19 cellular contexts compared by ENCODE assay signal in genomic region chr7:142280263-142280662, GRCh38. TPM values are rescaled to one million over a fixed set of nuclear protein-coding genes. Genes with fewer than 3 reads are reported as not detected.
DNase-seq lines count a peak whose midpoint lies in the region; ATAC-seq, FAIRE-seq and TF ChIP-seq lines count a peak whose summit lies in the region.
"Had no signal": no experiment of that assay in that cellular context is flagged by ENCODE, and none has a peak within 500 bp of the region (broad histone marks: within the 10 kb centered on the region; RNA-seq: fewer than 3 reads in every experiment).

No MANE protein-coding gene starts in this region.

- TF ChIP-seq POLR2A in stomach (IDR thresholded peaks at IDR 0.05), result no peak

- intact Hi-C loops in PC-9 (cut with micrococcal nuclease; ENCODE audit: unreplicated experiment), result no loop called here
- intact Hi-C loops in stomach (cut with DNase I; ENCODE audit: low total_unique reads), result no loop called here

- H3K4me3 Mint-ChIP-seq in stimulated activated naive CD8-positive, alpha-beta T cell treated with anti-CD3 and anti-CD28 coated beads, Interleukin-15, amount 100 ng/mL, for 72 hours, result no peak overlapping the region
- H3K4me3 Mint-ChIP-seq: CD4-positive, alpha-beta memory T cell; H9 had no signal

- H3K27me3 ChIP-seq in PC-9 (ENCODE audit: insufficient read depth, low read depth) (0 out of 2 replicates have a peak, but pooled peaks cover 3% of the 10 kb centered on the region), trophoblast cell (ENCODE audit: insufficient read depth, low read length) (no peaks in the 10 kb centered on the region), stomach (no peaks in the 10 kb centered on the region)
- H3K27me3 ChIP-seq: BLaER1 had no signal

- CTCF ChIA-PET in PC-9 (lab: Charles Lee), result interaction anchor here (0.9 kb wide), 1 partner anchor 610 kb away, joined by 4 read pairs; no protein-coding TSS in a partner anchor

- no peak for FAIRE-seq in GM19239 (lab: Jason Lieb, UNC)
- FAIRE-seq: H1 had no signal

- no CpG with 5 or more reads among the region's 3 CpGs for WGBS in trophoblast cell (ENCODE audit: extremely low coverage, insufficient coverage, insufficient read length)
- WGBS in stomach, 5 donors, result 33 to 56% (median 44%) methylated on average over 3 of the region's 3 CpGs

- no peak overlapping the region for H3K18ac ChIP-seq in trophoblast cell (ENCODE audit: low read length)

- no TSS peak for BruUV-seq in PC-9 (replicated peaks; lab: Mats Ljungman, UMichigan)

- H3K4me3 ChIP-seq in PC-9 (no peak overlapping the region), trophoblast cell (ENCODE audit: low read depth, low read length) (no peak overlapping the region), stomach (no peak overlapping the region)
- H3K4me3 ChIP-seq: BLaER1 had no signal

- no peak overlapping the region for H3K27ac Mint-ChIP-seq in stimulated activated naive CD8-positive, alpha-beta T cell treated with anti-CD3 and anti-CD28 coated beads, Interleukin-15, amount 100 ng/mL, for 72 hours
- H3K27ac Mint-ChIP-seq: CD14-positive monocyte; CD4-positive, alpha-beta memory T cell; H9 had no signal

- H4K8ac ChIP-seq in trophoblast cell (ENCODE audit: low read depth, low read length), result no peak overlapping the region

- no peak overlapping the region for H2BK5ac ChIP-seq in trophoblast cell (ENCODE audit: low read depth, low read length, poor library complexity)

- no peak overlapping the region for H3K23ac ChIP-seq in trophoblast cell (ENCODE audit: low read length)

- H3K9me2 ChIP-seq in PC-9 (ENCODE audit: insufficient read depth), result no peaks in the 10 kb centered on the region

- POLR2A ChIA-PET in PC-9 (lab: Charles Lee; ENCODE audit: unreplicated experiment), result interaction anchor here (0.6 kb wide), 1 partner anchor 504 kb away, joined by 3 read pairs; no protein-coding TSS in a partner anchor

- no peak overlapping the region for H2BK120ac ChIP-seq in trophoblast cell (ENCODE audit: insufficient read depth, low read length, poor library complexity)

- peak overlapping the region; percentile 18; the same call in 1 of the 2 replicates for H2AFZ ChIP-seq in PC-9
- no peak overlapping the region for H2AFZ ChIP-seq in trophoblast cell (ENCODE audit: insufficient read depth, low read length, poor library complexity)

- H3K4me1 ChIP-seq in PC-9 (replicated peaks; ENCODE audit: insufficient read depth), result peaks cover 8% of the 10 kb centered on the region; the same call in 1 of the 2 replicates
- H3K4me1 ChIP-seq in trophoblast cell (ENCODE audit: control insufficient read depth in 1 of 2, insufficient read depth in 2 of 2, low read length in 2 of 2), result no peaks in the 10 kb centered on the region
- H3K4me1 ChIP-seq in stomach, result no peaks in the 10 kb centered on the region
- H3K4me1 ChIP-seq: BLaER1 had no signal

- no peak overlapping the region for H2BK12ac ChIP-seq in trophoblast cell (ENCODE audit: low read length)

- no peak overlapping the region for H2AK5ac ChIP-seq in trophoblast cell (ENCODE audit: low read length)

- H3K9me3 ChIP-seq in PC-9 (ENCODE audit: insufficient read depth, low read depth) (peaks cover 5% of the 10 kb centered on the region; the same call in 1 of the 2 replicates), trophoblast cell (ENCODE audit: insufficient read depth, low read depth, low read length) (no peaks in the 10 kb centered on the region), stomach (peaks cover 0 to 10% (median 6%) of the 10 kb centered on the region in 4 donors)

- H3K4me2 ChIP-seq in PC-9, result 0 out of 2 replicates have a peak overlapping the region, but pooled peaks have one; percentile 21
- no peak overlapping the region for H3K4me2 ChIP-seq in trophoblast cell (ENCODE audit: low read length)
- H3K4me2 ChIP-seq: BLaER1 had no signal

- no peak overlapping the region for H3K9ac ChIP-seq in trophoblast cell (ENCODE audit: low read length)
- H3K9ac ChIP-seq: BLaER1 had no signal

- H3K79me2 ChIP-seq in PC-9 (ENCODE audit: low read depth), result no peaks in the 10 kb centered on the region
- no peaks in the 10 kb centered on the region for H3K79me2 ChIP-seq in trophoblast cell (ENCODE audit: control insufficient read depth, insufficient read depth, low read length, poor library complexity)

- no peaks in the 10 kb centered on the region for H3K36me3 ChIP-seq in PC-9 (ENCODE audit: low read depth)
- H3K36me3 ChIP-seq in trophoblast cell (ENCODE audit: control insufficient read depth in 1 of 2, insufficient read depth in 2 of 2, low read length in 2 of 2), result no peaks in the 10 kb centered on the region
- no peaks in the 10 kb centered on the region for H3K36me3 ChIP-seq in stomach
- H3K36me3 ChIP-seq: BLaER1 had no signal

- H3K27ac ChIP-seq in PC-9, result no peak overlapping the region
- no peak overlapping the region for H3K27ac ChIP-seq in trophoblast cell (ENCODE audit: low read depth, low read length)
- no peak overlapping the region for H3K27ac ChIP-seq in stomach
- H3K27ac ChIP-seq: BLaER1 had no signal

- H3K9me3 Mint-ChIP-seq in stimulated activated naive CD8-positive, alpha-beta T cell treated with anti-CD3 and anti-CD28 coated beads, Interleukin-15, amount 100 ng/mL, for 72 hours, result peaks cover 16 to 24% of the 10 kb centered on the region in 2 donors

- H3K4me1 Mint-ChIP-seq in stimulated activated naive CD8-positive, alpha-beta T cell treated with anti-CD3 and anti-CD28 coated beads, Interleukin-15, amount 100 ng/mL, for 72 hours, result peaks cover 6% of the 10 kb centered on the region
- H3K4me1 Mint-ChIP-seq: CD14-positive monocyte had no signal

- peak; percentile 36 for ATAC-seq in stimulated activated naive CD8-positive, alpha-beta T cell treated with anti-CD3 and anti-CD28 coated beads, Interleukin-15, Interleukin-2, amounts not matched to agents 100 U/mL and 50 U/mL, for 24 hours
- no peak for ATAC-seq in stimulated activated naive CD8-positive, alpha-beta T cell treated with anti-CD3 and anti-CD28 coated beads, Interleukin-15, amount 100 ng/mL, for 72 hours
- no peak for ATAC-seq in GM21717 (IDR thresholded peaks at IDR 0.05; ENCODE audit: unreplicated experiment)

- H3K79me1 ChIP-seq in trophoblast cell (ENCODE audit: low read length), result no peaks in the 10 kb centered on the region

- TF ChIP-seq EP300 in stomach (IDR thresholded peaks at IDR 0.05), result no peak

- H3K4ac ChIP-seq in trophoblast cell (ENCODE audit: low read depth, low read length), result no peak overlapping the region

- H3F3A ChIP-seq in PC-9 (ENCODE audit: insufficient read depth, low read depth), result no peaks in the 10 kb centered on the region

- H3K14ac ChIP-seq in trophoblast cell (ENCODE audit: low read length), result no peak overlapping the region

- H3K27me3 Mint-ChIP-seq in stimulated activated naive CD8-positive, alpha-beta T cell treated with anti-CD3 and anti-CD28 coated beads, Interleukin-15, amount 100 ng/mL, for 72 hours, result peaks cover 42% of the 10 kb centered on the region

- no peaks in the 10 kb centered on the region for H4K20me1 ChIP-seq in PC-9 (ENCODE audit: insufficient read depth)
- H4K20me1 ChIP-seq: BLaER1 had no signal

- TF ChIP-seq CTCF in PC-9 (conservative IDR thresholded peaks at IDR 0.05) (no peak), stomach (IDR thresholded peaks at IDR 0.05) (no peak)

- no peak overlapping the region for H4K91ac ChIP-seq in trophoblast cell (ENCODE audit: low read depth, low read length)

- H4K12ac ChIP-seq in trophoblast cell (ENCODE audit: low read depth, low read length), result no peak overlapping the region

- no peak for DNase-seq in stimulated activated naive CD8-positive, alpha-beta T cell treated with anti-CD3 and anti-CD28 coated beads, Interleukin-15, Interleukin-2, amounts not matched to agents 100 U/mL and 50 U/mL, for 24 hours
- DNase-seq in stimulated activated naive CD8-positive, alpha-beta T cell treated with anti-CD3 and anti-CD28 coated beads, Interleukin-15, amount 100 ng/mL, for 72 hours, result no peak
- DNase-seq in PC-9, result peak in 1 of 2 experiments; percentile 58
- DNase-seq in trophoblast cell, result peak; percentile 30 to 50
- DNase-seq in GM19239 (ENCODE audit: insufficient read length, low spot score), result no peak
- no peak for DNase-seq in stomach
- DNase-seq: 8988T; CD4-positive, alpha-beta memory T cell; DMS153; DMS79; GF-D8; H9 had no signal

RNA-seq across cellular contexts. Expression of gene PRSS58, which starts 22.4 kb away (rescaled TPM):
- total RNA-seq in PC-9 (2021), result not detected in 2 replicates
- not detected in 2 replicates for polyA plus RNA-seq in trophoblast cell (2013)
- not detected for total RNA-seq in stomach
- not detected for polyA plus RNA-seq in stomach
- total RNA-seq: A673; CD4-positive, alpha-beta memory T cell; H1; H9; HT-29 had no signal
- polyA plus RNA-seq: AG04450; CD14-positive monocyte; CD4-positive, alpha-beta memory T cell; H1 had no signal

Comparison
In these comparisons a context has a peak if more than half of its experiments do, and no peak if none do; other contexts are left out.
1. DNase-seq: peak in trophoblast cell (2 of 2); none in stimulated activated naive CD8-positive, alpha-beta T cell treated with anti-CD3 and anti-CD28 coated beads, Interleukin-15, Interleukin-2, amounts not matched to agents 100 U/mL and 50 U/mL, for 24 hours (single experiment), stimulated activated naive CD8-positive, alpha-beta T cell treated with anti-CD3 and anti-CD28 coated beads, Interleukin-15, amount 100 ng/mL, for 72 hours (0 of 2), GM19239 (single experiment) and stomach (single experiment).